ENCODE assay signal across 11 cellular contexts in genomic region chr19:46963093-46963734, GRCh38. TPM values are rescaled to one million over a fixed set of nuclear protein-coding genes. Genes with fewer than 3 reads are reported as not detected.
A peak's percentile ranks its signal among the peaks of the same experiment; 100 is the strongest.
DNase-seq lines count a peak whose midpoint lies in the region; ATAC-seq and TF ChIP-seq lines count a peak whose summit lies in the region.
"Had no signal": no experiment of that assay in that cellular context is flagged by ENCODE, and none has a peak within 500 bp of the region (broad histone marks: within the 10 kb centered on the region; RNA-seq: fewer than 3 reads in every experiment).

No MANE protein-coding gene starts in this region.

- in situ Hi-C loops in G401 (cut with HindIII; ENCODE audit: low sequenced_read_pairs) = no loop called here

- DNase-seq in GM04504 (ENCODE audit: low read depth) (peak; percentile 94), WTC11 (ENCODE audit: low spot score) (no peak), fibroblast of villous mesenchyme (ENCODE audit: low read depth) (peak; percentile 81), G401 (ENCODE audit: low spot score) (no peak), erythroblast (lab: John Stamatoyannopoulos, UW) (no peak)
- DNase-seq: activated CD8-positive, alpha-beta memory T cell treated with anti-CD3 and anti-CD28 coated beads, Interleukin-2, amount 50 U/mL, for 48 hours; gastrocnemius medialis; NCI-H1105 had no signal

- H3K4me3 Mint-ChIP-seq in WTC11 = no peak overlapping the region

- H3K27me3 Mint-ChIP-seq in WTC11 (ENCODE audit: low read depth) = no peaks in the 10 kb centered on the region

- POLR2A ChIA-PET in WTC11 (lab: Charles Lee) = no interaction called here

- no peak for TF ChIP-seq POLR2A in erythroblast (IDR thresholded peaks at IDR 0.05; ENCODE audit: low read length)

- ATAC-seq in WTC11 (no peak), GM19397 (IDR thresholded peaks at IDR 0.05; ENCODE audit: unreplicated experiment) (no peak), HG03139 (IDR thresholded peaks at IDR 0.05; ENCODE audit: unreplicated experiment) (no peak)

- CTCF ChIA-PET in WTC11 (lab: Charles Lee) = no interaction called here

- TF ChIP-seq CTCF in 22Rv1 (IDR thresholded peaks at IDR 0.05) (no peak), WTC11 (IDR thresholded peaks at IDR 0.05) (no peak), fibroblast of villous mesenchyme (IDR thresholded peaks at IDR 0.05; ENCODE audit: insufficient read depth, low read depth, low read length) (no peak)

- no peak overlapping the region for H3K4me3 ChIP-seq in fibroblast of villous mesenchyme (ENCODE audit: low read depth, low read length)
- H3K4me3 ChIP-seq: gastrocnemius medialis had no signal

- H3K27ac Mint-ChIP-seq in WTC11 = peak overlapping the region; percentile 71; the same call in 1 of the 2 replicates

- H3K27ac ChIP-seq in 22Rv1 = peak overlapping the region; percentile 15; the same call in 1 of the 2 replicates
- H3K27ac ChIP-seq: gastrocnemius medialis had no signal

- peaks cover 3% of the 10 kb centered on the region; the same call in 1 of the 2 replicates for H3K36me3 Mint-ChIP-seq in WTC11

- peaks cover 8% of the 10 kb centered on the region for H3K4me1 Mint-ChIP-seq in WTC11

- no peaks in the 10 kb centered on the region for H3K9me3 Mint-ChIP-seq in WTC11

TF ChIP-seq in WTC11, 78 proteins besides CTCF, POLR2A, EP300 and RAD21:
- TF ChIP-seq SP1 (CRISPR knock-in tag; conservative IDR thresholded peaks at IDR 0.05) = no peak
- no peak for TF ChIP-seq ZBTB21 (CRISPR knock-in tag; IDR thresholded peaks at IDR 0.05; ENCODE audit: borderline replicate concordance)
- no peak for TF ChIP-seq HMGXB4 (CRISPR knock-in tag; IDR thresholded peaks at IDR 0.05)
- no peak for TF ChIP-seq FOXP1 (CRISPR knock-in tag; IDR thresholded peaks at IDR 0.05; ENCODE audit: borderline replicate concordance)
- TF ChIP-seq CREB1 (CRISPR knock-in tag; IDR thresholded peaks at IDR 0.05) = no peak
- no peak for TF ChIP-seq JAZF1 (CRISPR knock-in tag; IDR thresholded peaks at IDR 0.05)
TF ChIP-seq in WTC11: peak in this region for 0.

RNA-seq across cellular contexts. Expression of gene NPAS1, which starts 56.4 kb away (rescaled TPM):
- total RNA-seq in WTC11 (2021) = 6.8 to 11.1 TPM (median 10.3 TPM) in 3 replicates
- total RNA-seq in fibroblast of villous mesenchyme = 0.32 and 0.86 TPM in 2 replicates
- total RNA-seq in G401 (2014; rRNA removed; shearing (Covaris generic)) = 5.2 and 7.7 TPM in 2 replicates

Comparison
In these comparisons a context has a peak if more than half of its experiments do, and no peak if none do; other contexts are left out.
1. DNase-seq: peak in GM04504 (single experiment) and fibroblast of villous mesenchyme (single experiment); none in WTC11 (single experiment), G401 (single experiment) and erythroblast (0 of 2).